Comparison of ENCODE assay signal across 1 cellular context in the genomic region with DNA sequence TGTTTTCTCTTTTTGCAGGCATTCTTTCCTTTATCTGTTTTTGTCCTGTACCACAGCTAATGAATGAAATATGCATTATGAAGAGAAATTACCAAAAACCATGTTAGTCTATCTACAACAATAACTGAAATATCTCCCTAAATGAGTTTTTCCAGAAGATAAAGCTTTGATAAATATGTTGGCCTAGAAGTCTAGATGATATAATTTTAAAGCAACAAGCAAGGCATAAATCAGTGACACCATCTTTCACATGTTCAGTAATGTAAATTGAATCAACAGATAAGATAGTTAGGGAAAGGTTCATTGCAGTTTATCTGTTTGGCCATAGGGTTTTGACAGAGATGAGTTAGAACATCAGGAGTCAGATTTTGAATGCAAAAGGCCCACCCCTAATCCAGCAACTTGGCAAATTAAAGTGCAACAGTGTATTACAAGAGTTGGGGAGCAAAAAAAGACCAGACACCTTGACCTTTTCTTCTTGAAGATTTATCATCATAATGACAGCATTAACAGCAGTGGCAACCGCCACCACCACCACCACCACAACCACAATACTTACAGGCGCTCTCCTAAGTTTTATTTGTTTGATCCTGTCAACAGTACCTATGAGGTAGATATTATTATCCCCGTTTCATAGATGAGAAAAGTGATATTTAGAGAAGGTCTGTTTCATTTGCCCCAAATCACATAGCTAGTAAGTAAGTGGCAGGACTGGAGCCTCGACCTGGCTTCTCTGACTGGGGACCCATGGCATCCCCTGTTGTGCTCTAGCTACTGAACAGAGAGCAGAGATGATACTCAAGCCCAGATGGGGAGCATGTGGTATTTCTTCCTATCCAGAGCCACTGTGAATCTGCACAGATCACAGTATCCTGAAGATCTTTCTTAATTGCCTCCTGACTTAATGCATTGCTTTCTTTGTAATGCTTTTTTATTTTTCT.
TF ChIP-seq lines count a peak whose summit lies in the region.

No MANE protein-coding gene starts in this region.

TF ChIP-seq in GM23338, 12 proteins besides CTCF, POLR2A, EP300 and RAD21:
- TF ChIP-seq ZNF462 (CRISPR knock-in tag; IDR thresholded peaks at IDR 0.05) (no peak), REST (IDR thresholded peaks at IDR 0.05; ENCODE audit: unreplicated experiment) (no peak), STAT1 (IDR thresholded peaks at IDR 0.05; ENCODE audit: unreplicated experiment) (no peak), NANOG (IDR thresholded peaks at IDR 0.05; ENCODE audit: borderline replicate concordance) (no peak), ZNF114 (CRISPR knock-in tag; IDR thresholded peaks at IDR 0.05) (no peak), JUNB (IDR thresholded peaks at IDR 0.05; ENCODE audit: unreplicated experiment) (no peak), EZH2phosphoT487 (IDR thresholded peaks at IDR 0.05; ENCODE audit: unreplicated experiment) (no peak), EZH2 (IDR thresholded peaks at IDR 0.05; ENCODE audit: low read depth, unreplicated experiment) (no peak), POLR2AphosphoS5 (IDR thresholded peaks at IDR 0.05; ENCODE audit: low read depth) (no peak), CREB1 (CRISPR knock-in tag; IDR thresholded peaks at IDR 0.05; ENCODE audit: low read depth) (no peak)
- TF ChIP-seq, protein P1, sequence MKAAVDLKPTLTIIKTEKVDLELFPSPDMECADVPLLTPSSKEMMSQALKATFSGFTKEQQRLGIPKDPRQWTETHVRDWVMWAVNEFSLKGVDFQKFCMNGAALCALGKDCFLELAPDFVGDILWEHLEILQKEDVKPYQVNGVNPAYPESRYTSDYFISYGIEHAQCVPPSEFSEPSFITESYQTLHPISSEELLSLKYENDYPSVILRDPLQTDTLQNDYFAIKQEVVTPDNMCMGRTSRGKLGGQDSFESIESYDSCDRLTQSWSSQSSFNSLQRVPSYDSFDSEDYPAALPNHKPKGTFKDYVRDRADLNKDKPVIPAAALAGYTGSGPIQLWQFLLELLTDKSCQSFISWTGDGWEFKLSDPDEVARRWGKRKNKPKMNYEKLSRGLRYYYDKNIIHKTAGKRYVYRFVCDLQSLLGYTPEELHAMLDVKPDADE (IDR thresholded peaks at IDR 0.05): no peak
TF ChIP-seq in GM23338: peak in this region for 0.
